Comparison of ENCODE assay signal across 7 cellular contexts in genomic region chr2:32064021-32064678, GRCh38. TPM values are rescaled to one million over a fixed set of nuclear protein-coding genes. Genes with fewer than 3 reads are reported as not detected.
DNase-seq lines count a peak whose midpoint lies in the region; FAIRE-seq and TF ChIP-seq lines count a peak whose summit lies in the region.

No MANE protein-coding gene starts in this region.

- DNase-seq in GM12891 (ENCODE audit: insufficient read length, low spot score) (no peak), H9 (peak; percentile 31), NCI-H748 (lab: John Stamatoyannopoulos, UW; ENCODE audit: unreplicated experiment) (peak; percentile 30), astrocyte (ENCODE audit: low read depth) (peak; percentile 1), immature natural killer cell (peak; percentile 21 to 29 (median 22)), middle frontal gyrus (ENCODE audit: extremely low spot score, low spot score) (no peak)
- DNase-seq in stimulated activated CD4-positive, alpha-beta T cell treated with anti-CD3 and anti-CD28 coated beads, Interleukin-2, amount 100 ng/mL, for 48 hours, result peak; percentile 5 to 9

- H3K4me2 ChIP-seq in H9 (ENCODE audit: insufficient read depth, insufficient read length, low read length) (peak overlapping the region; percentile 99), astrocyte (ENCODE audit: low read length) (peak overlapping the region; percentile 94)

- H3K56ac ChIP-seq in H9 (ENCODE audit: insufficient read length, low read depth, low read length), result no peak overlapping the region

- H3K27me3 Mint-ChIP-seq in H9 (ENCODE audit: low read depth) (no peaks in the 10 kb centered on the region), astrocyte (ENCODE audit: low read depth, unreplicated experiment) (no peaks in the 10 kb centered on the region), immature natural killer cell (ENCODE audit: low read depth in 3 of 3) (peaks cover 2 to 7% (median 6%) of the 10 kb centered on the region in 3 donors)

- peaks cover 11 to 13% of the 10 kb centered on the region in 2 experiments for H3K4me1 Mint-ChIP-seq in H9
- H3K4me1 Mint-ChIP-seq in astrocyte (ENCODE audit: low read depth, unreplicated experiment), result peaks cover 6% of the 10 kb centered on the region
- H3K4me1 Mint-ChIP-seq in immature natural killer cell, result peaks cover 29 to 38% of the 10 kb centered on the region in 2 donors

- H3K27ac Mint-ChIP-seq in H9, result peak overlapping the region; percentile 56 to 80 (median 73); a peak in 3 of 7 replicates
- peak overlapping the region; percentile 62 for H3K27ac Mint-ChIP-seq in astrocyte (ENCODE audit: unreplicated experiment)
- peak overlapping the region; percentile 76 to 95 (median 94) for H3K27ac Mint-ChIP-seq in immature natural killer cell

- H3K79me1 ChIP-seq in H9 (ENCODE audit: insufficient read depth, low read depth, low read length, poor library complexity, severe bottlenecking), result no peaks in the 10 kb centered on the region

- H4K91ac ChIP-seq in H9 (ENCODE audit: insufficient read length, low read depth, low read length), result no peak overlapping the region

- H3K36me3 Mint-ChIP-seq in H9 (ENCODE audit: insufficient read depth in 1 of 3, low read depth in 3 of 3) (peaks cover 0 to 5% (median 4%) of the 10 kb centered on the region in 3 experiments; a peak in 5 of 7 replicates), astrocyte (ENCODE audit: low read depth, unreplicated experiment) (no peaks in the 10 kb centered on the region), immature natural killer cell (no peaks in the 10 kb centered on the region)

- no CpG with 5 or more reads among the region's 41 CpGs for WGBS in H9 (ENCODE audit: extremely low coverage, insufficient read length, low lambda C conversion rate)

- H2BK15ac ChIP-seq in H9 (ENCODE audit: low read depth, low read length), result no peak overlapping the region

- H3K27ac ChIP-seq in H9 (ENCODE audit: insufficient read length, low read depth, low read length), result no peak overlapping the region
- H3K27ac ChIP-seq in astrocyte (ENCODE audit: low read depth, low read length), result no peak overlapping the region

- H4K5ac ChIP-seq in H9 (ENCODE audit: insufficient read length, low read depth, low read length), result no peak overlapping the region

- 0 out of 2 replicates have a peak overlapping the region, but pooled peaks have one; percentile 34 for H3K14ac ChIP-seq in H9 (ENCODE audit: insufficient read depth, low read length)

- H2AFZ ChIP-seq in H9 (ENCODE audit: low read length) (no peak overlapping the region), astrocyte (ENCODE audit: low read depth, low read length) (peak overlapping the region; percentile 93)

- H2BK12ac ChIP-seq in H9 (ENCODE audit: insufficient read length, low read depth, low read length), result no peak overlapping the region

- H4K20me1 ChIP-seq in H9 (ENCODE audit: control insufficient read depth, insufficient read depth, insufficient read length) (no peaks in the 10 kb centered on the region), astrocyte (ENCODE audit: insufficient read depth, low read length) (peaks cover 3% of the 10 kb centered on the region)

- TF ChIP-seq CTCF in H9 (conservative IDR thresholded peaks at IDR 0.05), result no peak
- TF ChIP-seq CTCF in astrocyte (IDR thresholded peaks at IDR 0.05; ENCODE audit: insufficient read depth, low read depth, low read length), result no peak

- no peaks in the 10 kb centered on the region for H3K36me3 ChIP-seq in astrocyte (ENCODE audit: insufficient read depth, low read length)

- H2AK5ac ChIP-seq in H9 (ENCODE audit: insufficient read length, low read length), result no peak overlapping the region

- H2BK5ac ChIP-seq in H9 (ENCODE audit: insufficient read length, low read length), result no peak overlapping the region

- H3K9me3 Mint-ChIP-seq in H9, result no peaks in the 10 kb centered on the region
- no peaks in the 10 kb centered on the region for H3K9me3 Mint-ChIP-seq in astrocyte (ENCODE audit: unreplicated experiment)
- H3K9me3 Mint-ChIP-seq in immature natural killer cell, result no peaks in the 10 kb centered on the region

- H2BK20ac ChIP-seq in H9 (ENCODE audit: low read depth, low read length, poor library complexity, severe bottlenecking), result no peak overlapping the region

- H3K4me3 ChIP-seq in astrocyte (ENCODE audit: insufficient read depth, low read depth, low read length), result peak overlapping the region; percentile 85

- no peak overlapping the region for H4K8ac ChIP-seq in H9 (replicated peaks; ENCODE audit: insufficient read length, low read depth, low read length)

- H2BK120ac ChIP-seq in H9 (ENCODE audit: low read depth, low read length, poor library complexity, severe bottlenecking), result no peak overlapping the region

- no peaks in the 10 kb centered on the region for H3K9me3 ChIP-seq in H9 (ENCODE audit: control insufficient read depth, low read depth, low read length)
- H3K9me3 ChIP-seq in astrocyte (ENCODE audit: insufficient read depth, low read depth, low read length), result no peaks in the 10 kb centered on the region

- H3K27me3 ChIP-seq in H9 (ENCODE audit: insufficient read depth, low read length) (no peaks in the 10 kb centered on the region), astrocyte (ENCODE audit: insufficient read depth, low read length) (no peaks in the 10 kb centered on the region)

- FAIRE-seq in GM12891 (lab: Jason Lieb, UNC) (peak; percentile 66), astrocyte (lab: Jason Lieb, UNC) (no peak)

- H3K9ac ChIP-seq in H9 (ENCODE audit: extremely low read depth, insufficient read length, low read length) (peak overlapping the region; percentile 88), astrocyte (ENCODE audit: low read length) (peak overlapping the region; percentile 81)

- H3K79me2 ChIP-seq in H9 (ENCODE audit: insufficient read depth, low read length) (no peaks in the 10 kb centered on the region; the same call in 1 of the 2 replicates), astrocyte (ENCODE audit: insufficient read depth, low read length) (peaks cover 20% of the 10 kb centered on the region)

- H3K4me1 ChIP-seq in H9 (ENCODE audit: insufficient read depth, low read length) (no peaks in the 10 kb centered on the region), astrocyte (ENCODE audit: insufficient read depth, low read length) (no peaks in the 10 kb centered on the region)

- H3K23me2 ChIP-seq in H9 (ENCODE audit: insufficient read length, low read depth, low read length, poor library complexity, severe bottlenecking), result peaks cover 3% of the 10 kb centered on the region

- 0 out of 2 replicates have a peak, but pooled peaks have one; percentile 54 for TF ChIP-seq POLR2A in GM12891 (IDR thresholded peaks at IDR 0.05; ENCODE audit: low read depth, low read length)

- H3K23ac ChIP-seq in H9 (ENCODE audit: insufficient read length, low read depth, low read length), result no peak overlapping the region

- H3K4ac ChIP-seq in H9 (ENCODE audit: low read depth, low read length), result no peak overlapping the region

- H3K18ac ChIP-seq in H9 (ENCODE audit: insufficient read length, low read depth, low read length), result no peak overlapping the region

- H3K4me3 Mint-ChIP-seq in H9, result peak overlapping the region; percentile 92 to 95
- H3K4me3 Mint-ChIP-seq in astrocyte (ENCODE audit: unreplicated experiment), result peak overlapping the region; percentile 95
- peak overlapping the region; percentile 97 to 99 (median 99) for H3K4me3 Mint-ChIP-seq in immature natural killer cell

- H3T11ph ChIP-seq in H9 (ENCODE audit: low read length), result no peak overlapping the region

TF ChIP-seq in GM12891, 5 proteins besides CTCF, POLR2A, EP300 and RAD21:
- TF ChIP-seq POLR2AphosphoS5 (IDR thresholded peaks at IDR 0.05; ENCODE audit: low read depth, low read length) (peak; percentile 71; the same call in 1 of the 2 replicates), PAX5 (IDR thresholded peaks at IDR 0.05; ENCODE audit: insufficient read depth, low read length, severe bottlenecking) (no peak), POU2F2 (IDR thresholded peaks at IDR 0.05; ENCODE audit: low read depth, low read length) (no peak)

RNA-seq across cellular contexts. Expression of gene SPAST, which starts 0.8 kb away (rescaled TPM):
- 3.6 TPM for polyA plus RNA-seq in GM12891 (2012; ENCODE audit: low read depth, missing spikeins)
- 30.8 and 32.8 TPM in 2 replicates for total RNA-seq in H9 (2021)
- 18.0 and 19.6 TPM in 2 replicates for total RNA-seq in astrocyte
- polyA plus RNA-seq in immature natural killer cell, result 10 to 100 TPM in 2 of 3 donors, 1 to 10 TPM in 1; 9.1 to 12.9 (median 12.5) TPM

RNA-seq across cellular contexts. Expression of gene DPY30, which starts 24.5 kb away (rescaled TPM):
- polyA plus RNA-seq in GM12891 (2012; ENCODE audit: low read depth, missing spikeins), result 91.0 TPM
- total RNA-seq in H9 (2021) (148 and 149 TPM in 2 replicates), astrocyte (63.7 and 71.1 TPM in 2 replicates)
- polyA plus RNA-seq in immature natural killer cell, result 100 to 1,000 TPM; 130 to 163 (median 160) TPM

RNA-seq across cellular contexts. Expression of gene MEMO1, which starts 53.3 kb away (rescaled TPM):
- polyA plus RNA-seq in GM12891 (2012; ENCODE audit: low read depth, missing spikeins), result 43.7 TPM
- total RNA-seq in H9 (2021) (48.8 and 49.4 TPM in 2 replicates), astrocyte (59.7 and 65.2 TPM in 2 replicates)
- 10 to 100 TPM; 32.8 to 49.1 (median 35.6) TPM for polyA plus RNA-seq in immature natural killer cell

Comparison
In these comparisons a context has a peak if more than half of its experiments do, and no peak if none do; other contexts are left out.
1. DNase-seq: peak in H9 (single experiment), NCI-H748 (single experiment), astrocyte (single experiment), immature natural killer cell (3 of 3) and stimulated activated CD4-positive, alpha-beta T cell treated with anti-CD3 and anti-CD28 coated beads, Interleukin-2, amount 100 ng/mL, for 48 hours (2 of 2); none in GM12891 (single experiment) and middle frontal gyrus (single experiment).
2. Peak in every context shown above with its lines, with median percentiles within 50 percentile points of each other: H3K27ac Mint-ChIP-seq and H3K4me3 Mint-ChIP-seq.